ENCODE assay signal across 23 cellular contexts in genomic region chr6:142808405-142809061, GRCh38.
DNase-seq lines count a peak whose midpoint lies in the region; ATAC-seq, FAIRE-seq and TF ChIP-seq lines count a peak whose summit lies in the region.
"Had no signal": no experiment of that assay in that cellular context is flagged by ENCODE, and none has a peak within 500 bp of the region (broad histone marks: within the 10 kb centered on the region; RNA-seq: fewer than 3 reads in every experiment).

No MANE protein-coding gene starts in this region.

- no peak overlapping the region for H4K91ac ChIP-seq in neuronal stem cell (ENCODE audit: low read depth, low read length, poor library complexity)

- H3K27me3 Mint-ChIP-seq in activated naive CD8-positive, alpha-beta T cell: no peaks in the 10 kb centered on the region
- H3K27me3 Mint-ChIP-seq in activated naive CD8-positive, alpha-beta T cell treated with anti-CD3 and anti-CD28 coated beads, Interleukin-2, amount 50 U/mL, for 24 hours: no peaks in the 10 kb centered on the region
- no peaks in the 10 kb centered on the region for H3K27me3 Mint-ChIP-seq in osteocyte (ENCODE audit: unreplicated experiment)

- H3K27ac Mint-ChIP-seq in activated naive CD8-positive, alpha-beta T cell: peak overlapping the region; percentile 54
- no peak overlapping the region for H3K27ac Mint-ChIP-seq in activated naive CD8-positive, alpha-beta T cell treated with anti-CD3 and anti-CD28 coated beads, Interleukin-2, amount 50 U/mL, for 24 hours
- no peak overlapping the region for H3K27ac Mint-ChIP-seq in osteocyte (ENCODE audit: unreplicated experiment)

- H3K36me3 ChIP-seq in HEK293 (ENCODE audit: control insufficient read depth in 2 of 2, insufficient read depth in 1 of 2, low read length in 2 of 2) (no peaks in the 10 kb centered on the region), GM12878 (ENCODE audit: control insufficient read depth in 2 of 2, insufficient read depth in 2 of 2, low read length in 1 of 2) (peaks cover 0 to 3% of the 10 kb centered on the region in 2 experiments; a peak in 2 of 4 replicates), neuronal stem cell (replicated peaks in 1 of 2; ENCODE audit: control insufficient read depth in 2 of 2, insufficient read depth in 2 of 2, low read length in 2 of 2) (no peaks in the 10 kb centered on the region)
- H3K36me3 ChIP-seq: BE2C, SJSA1 had no signal

- no peak overlapping the region for H2BK5ac ChIP-seq in neuronal stem cell (ENCODE audit: low read length)

- no peaks in the 10 kb centered on the region for H3K9me3 Mint-ChIP-seq in activated naive CD8-positive, alpha-beta T cell (ENCODE audit: low read depth)
- peaks cover 6% of the 10 kb centered on the region for H3K9me3 Mint-ChIP-seq in activated naive CD8-positive, alpha-beta T cell treated with anti-CD3 and anti-CD28 coated beads, Interleukin-2, amount 50 U/mL, for 24 hours
- H3K9me3 Mint-ChIP-seq in osteocyte (ENCODE audit: unreplicated experiment): peaks cover 12% of the 10 kb centered on the region

- POLR2A ChIA-PET in HEK293 (lab: Yijun Ruan, JAX) (no interaction called here), GM12878 (lab: Charles Lee) (interaction anchor here (1.5 to 1.7 kb wide), 2 partner anchors 11 to 14 kb away, joined by 5 to 7 read pairs; no protein-coding TSS in a partner anchor)

- no peaks in the 10 kb centered on the region for H3K9me3 ChIP-seq in HEK293 (ENCODE audit: control insufficient read depth, insufficient read depth, low read depth, low read length)
- H3K9me3 ChIP-seq in GM12878 (replicated peaks; ENCODE audit: control insufficient read depth, insufficient read depth, low read length): no peaks in the 10 kb centered on the region
- no peaks in the 10 kb centered on the region for H3K9me3 ChIP-seq in neuronal stem cell (replicated peaks in 1 of 2; ENCODE audit: control insufficient read depth in 2 of 2, insufficient read depth in 1 of 2, low read depth in 1 of 2, low read length in 2 of 2)
- H3K9me3 ChIP-seq: BE2C, SJSA1 had no signal

- H3K36me3 Mint-ChIP-seq in activated naive CD8-positive, alpha-beta T cell: peaks cover 53% of the 10 kb centered on the region
- H3K36me3 Mint-ChIP-seq in activated naive CD8-positive, alpha-beta T cell treated with anti-CD3 and anti-CD28 coated beads, Interleukin-2, amount 50 U/mL, for 24 hours (ENCODE audit: low read depth): peaks cover 36% of the 10 kb centered on the region
- peaks cover 18% of the 10 kb centered on the region for H3K36me3 Mint-ChIP-seq in osteocyte (ENCODE audit: unreplicated experiment)

- no peak for TF ChIP-seq POLR2A in GM12878 (IDR thresholded peaks at IDR 0.05; ENCODE audit: low read depth, low read length)

- H3K4ac ChIP-seq in neuronal stem cell (ENCODE audit: low read length): no peak overlapping the region

- H3K27ac ChIP-seq in HEK293 (ENCODE audit: extremely low read depth, low read depth, low read length) (no peak overlapping the region), GM12878 (ENCODE audit: control insufficient read depth, insufficient read depth) (no peak overlapping the region), neuronal stem cell (replicated peaks; ENCODE audit: low read length) (no peak overlapping the region)
- H3K27ac ChIP-seq: SJSA1 had no signal

- peaks cover 12% of the 10 kb centered on the region for H3K79me2 ChIP-seq in GM12878 (ENCODE audit: control insufficient read depth, insufficient read depth, low read length)

- no peak overlapping the region for H2BK120ac ChIP-seq in neuronal stem cell (ENCODE audit: low read depth, low read length)

- H3K27me3 ChIP-seq in GM12878 (replicated peaks in 1 of 2; ENCODE audit: control insufficient read depth in 2 of 2, insufficient read depth in 2 of 2, low read length in 1 of 2) (no peaks in the 10 kb centered on the region), neuronal stem cell (ENCODE audit: control insufficient read depth in 3 of 3, insufficient read depth in 3 of 3, low read depth in 1 of 3, low read length in 3 of 3) (no peaks in the 10 kb centered on the region)
- H3K27me3 ChIP-seq: BE2C, SJSA1 had no signal

- no peak overlapping the region for H3K14ac ChIP-seq in neuronal stem cell (ENCODE audit: low read length)

- H2AFZ ChIP-seq in GM12878 (ENCODE audit: control insufficient read depth, low read depth, low read length) (no peak overlapping the region), neuronal stem cell (ENCODE audit: low read length) (no peak overlapping the region)

- TF ChIP-seq RAD21 in GM12878 (IDR thresholded peaks at IDR 0.05; ENCODE audit: insufficient read depth, low read depth, low read length): no peak

- H3K23ac ChIP-seq in neuronal stem cell (ENCODE audit: low read depth, low read length, poor library complexity): peak overlapping the region; percentile 40

- peaks cover 92% of the 10 kb centered on the region for H3K4me1 Mint-ChIP-seq in activated naive CD8-positive, alpha-beta T cell (ENCODE audit: low read depth)
- H3K4me1 Mint-ChIP-seq in activated naive CD8-positive, alpha-beta T cell treated with anti-CD3 and anti-CD28 coated beads, Interleukin-2, amount 50 U/mL, for 24 hours: peaks cover 86% of the 10 kb centered on the region
- H3K4me1 Mint-ChIP-seq in osteocyte (ENCODE audit: unreplicated experiment): peaks cover 36% of the 10 kb centered on the region

- no peak for ATAC-seq in activated naive CD8-positive, alpha-beta T cell treated with anti-CD3 and anti-CD28 coated beads, Interleukin-2, amount 50 U/mL, for 24 hours
- ATAC-seq in GM12878: no peak
- ATAC-seq: Panc1 had no signal

- RAD21 ChIA-PET in GM12878 (lab: Charles Lee; ENCODE audit: unreplicated experiment): interaction anchor here (1.0 to 16.5 kb wide), 4 partner anchors 10 to 115 kb away, joined by 3 to 209 read pairs (median 4); no protein-coding TSS in a partner anchor

- H3K4me3 Mint-ChIP-seq in activated naive CD8-positive, alpha-beta T cell: no peak overlapping the region
- no peak overlapping the region for H3K4me3 Mint-ChIP-seq in activated naive CD8-positive, alpha-beta T cell treated with anti-CD3 and anti-CD28 coated beads, Interleukin-2, amount 50 U/mL, for 24 hours
- H3K4me3 Mint-ChIP-seq in osteocyte (ENCODE audit: unreplicated experiment): no peak overlapping the region

- no peak overlapping the region for H2BK15ac ChIP-seq in neuronal stem cell (ENCODE audit: low read length)

- H3K18ac ChIP-seq in neuronal stem cell (ENCODE audit: low read length): no peak overlapping the region

- no peak overlapping the region for H4K8ac ChIP-seq in neuronal stem cell (ENCODE audit: low read depth, low read length)

- H3K79me1 ChIP-seq in neuronal stem cell (ENCODE audit: low read depth, low read length): no peaks in the 10 kb centered on the region

- in situ Hi-C loops in GM12878 (cut with MboI): no loop called here

- H4K20me1 ChIP-seq in GM12878 (ENCODE audit: control insufficient read depth, insufficient read depth): no peaks in the 10 kb centered on the region

- DNase-seq in activated naive CD8-positive, alpha-beta T cell treated with anti-CD3 and anti-CD28 coated beads, Interleukin-2, amount 50 U/mL, for 24 hours: no peak
- DNase-seq in GM12878 (ENCODE audit: low read depth, low spot score): no peak
- DNase-seq in neuronal stem cell (ENCODE audit: low spot score): no peak
- no peak for DNase-seq in osteocyte (ENCODE audit: extremely low spot score, unreplicated experiment)
- DNase-seq in DMS79 treated with DMSO at 0.1 percent for 48 hours (lab: John Stamatoyannopoulos, UW): no peak
- no peak for DNase-seq in DMS153 treated with DMSO at 0.1 percent for 48 hours (lab: John Stamatoyannopoulos, UW; ENCODE audit: unreplicated experiment)
- DNase-seq: BE2C, Calu3, DMS153, GDM1, GOT3, HCEC 1CT, Karpas-422, MV-4-11, NCI-H1105 treated with DMSO at 0.1 percent for 48 hours, NCI-H2029 treated with DMSO at 0.1 percent for 48 hours, NCI-H345, NCI-H774 had no signal

- CTCF ChIA-PET in HEK293 (lab: Yijun Ruan, JAX) (interaction anchor here (0.7 to 1.4 kb wide), 2 partner anchors 17 kb away, joined by 3 to 4 read pairs; no protein-coding TSS in a partner anchor), GM12878 (lab: Yijun Ruan, JAX) (interaction anchor here (0.7 kb wide), 1 partner anchor 93 kb away, joined by 3 read pairs; no protein-coding TSS in a partner anchor)

- H3K4me2 ChIP-seq in GM12878 (ENCODE audit: control insufficient read depth, insufficient read depth) (no peak overlapping the region), neuronal stem cell (ENCODE audit: insufficient read depth, low read length, poor library complexity, severe bottlenecking) (no peak overlapping the region)

- H3K4me1 ChIP-seq in HEK293 (ENCODE audit: control insufficient read depth, insufficient read depth, low read length): no peaks in the 10 kb centered on the region
- peaks cover 13% of the 10 kb centered on the region for H3K4me1 ChIP-seq in GM12878 (ENCODE audit: control insufficient read depth, insufficient read depth, low read length)
- peaks cover 2 to 11% of the 10 kb centered on the region in 2 donors for H3K4me1 ChIP-seq in neuronal stem cell (ENCODE audit: control insufficient read depth in 2 of 2, insufficient read depth in 1 of 2, low read depth in 1 of 2, low read length in 2 of 2)
- H3K4me1 ChIP-seq: BE2C, SJSA1 had no signal

- no peak overlapping the region for H3K4me3 ChIP-seq in HEK293 (ENCODE audit: low read depth, low read length)
- no peak overlapping the region for H3K4me3 ChIP-seq in GM12878
- H3K4me3 ChIP-seq in neuronal stem cell (ENCODE audit: low read length in 2 of 2): no peak overlapping the region
- H3K4me3 ChIP-seq: SJSA1 had no signal

- TF ChIP-seq EP300 in GM12878 (IDR thresholded peaks at IDR 0.05; ENCODE audit: borderline replicate concordance in 1 of 2, control insufficient read depth in 1 of 2, low read depth in 2 of 2, low read length in 2 of 2): no peak

- H2AK5ac ChIP-seq in neuronal stem cell (ENCODE audit: low read depth, low read length): no peak overlapping the region

- no peak for TF ChIP-seq CTCF in HEK293 (tag by site-specific recombination; IDR thresholded peaks at IDR 0.05)
- no peak for TF ChIP-seq CTCF in GM12878 (IDR thresholded peaks at IDR 0.05 in 2 of 3, conservative IDR thresholded peaks at IDR 0.05 in 1 of 3; ENCODE audit: control insufficient read depth in 2 of 3, extremely low read depth in 1 of 3, insufficient read depth in 1 of 3, low read depth in 3 of 3, low read length in 3 of 3)
- no peak for TF ChIP-seq CTCF in osteocyte (IDR thresholded peaks at IDR 0.05)

- FAIRE-seq in GM12878 (lab: Jason Lieb, UNC): no peak
- FAIRE-seq: GM19239 had no signal

- H2BK12ac ChIP-seq in neuronal stem cell (ENCODE audit: low read length): no peak overlapping the region

- no TSS peak for BruUV-seq in GM12878 (replicated peaks; lab: Mats Ljungman, UMichigan)

- SMC1A ChIA-PET in GM12878 (lab: Charles Lee; ENCODE audit: uncharacterized antibody, unreplicated experiment): interaction anchor here (1.3 to 1.7 kb wide), 2 partner anchors 12 to 28 kb away, joined by 4 to 5 read pairs; no protein-coding TSS in a partner anchor

- no peak overlapping the region for H3K9ac ChIP-seq in GM12878 (ENCODE audit: control insufficient read depth, insufficient read depth, low read length)
- H3K9ac ChIP-seq in neuronal stem cell (ENCODE audit: low read depth, low read length, poor library complexity): no peak overlapping the region

- intact Hi-C loops in GM12878 (cut with micrococcal nuclease; ENCODE audit: unreplicated experiment): no loop called here

- WGBS in GM12878 (ENCODE audit: insufficient coverage, insufficient replicate concordance, low lambda C conversion rate, missing lambda C conversion rate): 97% methylated on average over 4 of the region's 5 CpGs
- WGBS in neuronal stem cell (ENCODE audit: extremely low coverage in 2 of 2, insufficient read length in 2 of 2, insufficient replicate concordance in 1 of 2), 2 donors: 100% methylated on average over 1 of the region's 5 CpGs
